ENCODE assay signal across 21 cellular contexts in the genomic region with DNA sequence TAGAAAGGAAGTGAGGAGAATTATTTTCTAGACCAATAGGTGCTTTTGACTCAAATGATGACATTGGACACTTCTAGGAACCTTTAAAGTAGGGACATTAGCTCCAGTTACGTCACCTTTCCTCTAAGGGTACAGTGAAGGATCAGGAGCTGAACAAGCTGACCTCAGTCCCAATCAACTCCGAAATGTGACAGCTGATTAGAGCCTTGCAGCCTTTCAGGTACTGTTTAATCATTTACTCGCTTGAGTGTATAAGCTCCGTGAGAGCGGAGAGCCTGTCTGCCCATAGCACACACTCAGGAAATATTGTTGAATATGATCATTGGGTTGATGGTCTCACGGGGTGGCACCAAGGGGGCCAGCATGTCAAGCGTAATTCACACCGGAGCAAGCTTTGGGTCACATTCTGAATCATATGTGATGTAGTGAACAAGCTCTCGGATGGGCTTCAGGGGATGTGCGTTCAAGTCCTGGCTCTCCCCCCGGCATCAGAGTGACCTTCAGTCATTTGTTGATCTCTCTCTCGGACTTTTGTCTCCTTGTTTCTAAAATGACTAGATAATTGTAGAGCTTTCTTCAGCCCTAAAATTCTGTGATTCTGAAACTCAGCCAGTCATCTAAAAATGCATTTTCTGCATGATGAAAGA.
"Had no signal": no experiment of that assay in that cellular context is flagged by ENCODE, and none has a peak within 500 bp of the region (broad histone marks: within the 10 kb centered on the region; RNA-seq: fewer than 3 reads in every experiment).

No MANE protein-coding gene starts in this region.

- H3K4me3 Mint-ChIP-seq: activated CD8-positive, alpha-beta T cell treated with anti-CD3 and anti-CD28 coated beads, Interleukin-2, amount 10 ng/mL, durations not matched to agents 7 days and 5 days; T-helper 1 cell treated with Interleukin-12 subunit alpha and Interleukin-12 subunit beta and Interleukin-4 antibody, amounts not matched to agents 30 μg/mL and 1 μg/mL, for 36 hours had no signal

- H3K9me3 ChIP-seq: breast epithelium, Peyer's patch had no signal

- DNase-seq: activated CD4-positive, alpha-beta T cell treated with anti-CD3 and anti-CD28 coated beads for 48 hours; activated CD4-positive, alpha-beta T cell treated with anti-CD3 and anti-CD28 coated beads, Interleukin-2, amount 50 U/mL, for 4 hours; activated CD4-positive, CD25-positive, alpha-beta regulatory T cell treated with anti-CD3 and anti-CD28 coated beads, Interleukin-2, amount 50 U/mL, for 72 hours; activated CD8-positive, alpha-beta memory T cell treated with anti-CD3 and anti-CD28 coated beads, Interleukin-2, amount 50 U/mL, for 48 hours; activated CD8-positive, alpha-beta T cell treated with anti-CD3 and anti-CD28 coated beads, Interleukin-2, amount 10 ng/mL, durations not matched to agents 7 days and 5 days; activated naive CD4-positive, alpha-beta T cell treated with anti-CD3 and anti-CD28 coated beads, Interleukin-2, amount 50 U/mL, for 16 hours; activated T-cell treated with anti-CD3 and anti-CD28 coated beads, Interleukin-2, amount 50 U/mL, for 1 hour; aorta; NCI-H1105 treated with DMSO at 0.1 percent for 48 hours; NCI-H1436 treated with DMSO at 0.1 percent for 48 hours; NCI-H187; NCI-H2081; NCI-H510A treated with DMSO at 0.1 percent for 48 hours; NCI-H69; Peyer's patch; SHP77; SW 1271 had no signal

- H3K4me1 ChIP-seq: breast epithelium, Peyer's patch, SJSA1 had no signal

- H3K9me3 Mint-ChIP-seq: T-helper 1 cell treated with Interleukin-12 subunit alpha and Interleukin-12 subunit beta and Interleukin-4 antibody, amounts not matched to agents 30 μg/mL and 1 μg/mL, for 36 hours had no signal

- H3K4me3 ChIP-seq: breast epithelium, Peyer's patch, SJSA1 had no signal

- ATAC-seq: activated CD8-positive, alpha-beta T cell treated with anti-CD3 and anti-CD28 coated beads, Interleukin-2, amount 10 ng/mL, durations not matched to agents 7 days and 5 days; SK-N-SH treated with all-trans-retinoic acid at 6 μM for 48 hours had no signal

- H3K27ac Mint-ChIP-seq: activated CD8-positive, alpha-beta T cell treated with anti-CD3 and anti-CD28 coated beads, Interleukin-2, amount 10 ng/mL, durations not matched to agents 7 days and 5 days; T-helper 1 cell treated with Interleukin-12 subunit alpha and Interleukin-12 subunit beta and Interleukin-4 antibody, amounts not matched to agents 30 μg/mL and 1 μg/mL, for 36 hours had no signal

- H3K27me3 ChIP-seq: breast epithelium, Peyer's patch had no signal

- H3K36me3 ChIP-seq: breast epithelium, Peyer's patch, SJSA1 had no signal

- H3K27ac ChIP-seq: breast epithelium, Peyer's patch, SJSA1 had no signal
